ENCODE assay signal across 8 cellular contexts in genomic region chrX:30735839-30736238, GRCh38.
A peak's percentile ranks its signal among the peaks of the same experiment; 100 is the strongest.
DNase-seq lines count a peak whose midpoint lies in the region; ATAC-seq, FAIRE-seq and TF ChIP-seq lines count a peak whose summit lies in the region.

No MANE protein-coding gene starts in this region.

- TF ChIP-seq CTCF in esophagus muscularis mucosa (IDR thresholded peaks at IDR 0.05) (peak; percentile 31 to 45 (median 37)), neutrophil (IDR thresholded peaks at IDR 0.05) (peak; percentile 25)

- 18% methylated on average over 6 of the region's 6 CpGs for WGBS in esophagus muscularis mucosa

- FAIRE-seq in GM19239 (lab: Jason Lieb, UNC) = peak; percentile 89

- TF ChIP-seq EP300 in esophagus muscularis mucosa (IDR thresholded peaks at IDR 0.05) = no peak

- no peaks in the 10 kb centered on the region for H3K27me3 Mint-ChIP-seq in activated CD8-positive, alpha-beta memory T cell treated with anti-CD3 and anti-CD28 coated beads, Interleukin-2, amount 10 ng/mL, durations not matched to agents 7 days and 5 days

- intact Hi-C loops in esophagus muscularis mucosa (cut with DNase I) = no loop called here

- H3K27ac ChIP-seq in esophagus muscularis mucosa (replicated peaks in 1 of 4) (no peak overlapping the region), neutrophil (no peak overlapping the region)

- H3K4me1 ChIP-seq in NT2/D1 (ENCODE audit: insufficient read depth, insufficient read length) (no peaks in the 10 kb centered on the region), esophagus muscularis mucosa (no peaks in the 10 kb centered on the region), neutrophil (ENCODE audit: control insufficient read depth in 1 of 2, insufficient read depth in 1 of 2, low read depth in 1 of 2, low read length in 1 of 2) (no peaks in the 10 kb centered on the region)

- H3K36me3 Mint-ChIP-seq in activated CD8-positive, alpha-beta memory T cell treated with anti-CD3 and anti-CD28 coated beads, Interleukin-2, amount 10 ng/mL, durations not matched to agents 7 days and 5 days = peaks cover 4% of the 10 kb centered on the region

- TF ChIP-seq POLR2A in esophagus muscularis mucosa (IDR thresholded peaks at IDR 0.05; ENCODE audit: low read depth) = no peak

- H3K27ac Mint-ChIP-seq in activated CD8-positive, alpha-beta memory T cell treated with anti-CD3 and anti-CD28 coated beads, Interleukin-2, amount 10 ng/mL, durations not matched to agents 7 days and 5 days = no peak overlapping the region

- H3K4me3 Mint-ChIP-seq in activated CD8-positive, alpha-beta memory T cell treated with anti-CD3 and anti-CD28 coated beads, Interleukin-2, amount 10 ng/mL, durations not matched to agents 7 days and 5 days = no peak overlapping the region

- CTCF ChIA-PET in activated CD8-positive, alpha-beta memory T cell treated with anti-CD3 and anti-CD28 coated beads, Interleukin-2, amount 10 ng/mL, durations not matched to agents 7 days and 5 days (lab: Charles Lee) = interaction anchor here (0.6 to 2.3 kb wide), 15 partner anchors 9 to 922 kb away, joined by 3 to 8 read pairs (median 3); no protein-coding TSS in a partner anchor

- DNase-seq in CMK (ENCODE audit: low read depth) (peak; percentile 17), GM19239 (ENCODE audit: insufficient read length, low spot score) (no peak), NT2/D1 (ENCODE audit: low read depth, low spot score) (peak; percentile 58), esophagus muscularis mucosa (ENCODE audit: extremely low spot score) (no peak), ureter (ENCODE audit: low spot score) (peak; percentile 59)
- peak; percentile 80 for DNase-seq in activated CD8-positive, alpha-beta memory T cell treated with anti-CD3 and anti-CD28 coated beads, Interleukin-2, amount 10 ng/mL, durations not matched to agents 7 days and 5 days

- ATAC-seq in HG03378 (IDR thresholded peaks at IDR 0.05; ENCODE audit: unreplicated experiment) = peak; percentile 98
- ATAC-seq in activated CD8-positive, alpha-beta memory T cell treated with anti-CD3 and anti-CD28 coated beads, Interleukin-2, amount 10 ng/mL, durations not matched to agents 7 days and 5 days = peak; percentile 89

- H3K4me3 ChIP-seq in NT2/D1 (ENCODE audit: insufficient read length, low read depth) = no peak overlapping the region
- no peak overlapping the region for H3K4me3 ChIP-seq in esophagus muscularis mucosa
- H3K4me3 ChIP-seq in neutrophil (ENCODE audit: low read depth in 1 of 2, low read length in 1 of 2) = no peak overlapping the region

- H3K27me3 ChIP-seq in NT2/D1 (ENCODE audit: insufficient read depth, insufficient read length) (no peaks in the 10 kb centered on the region), esophagus muscularis mucosa (no peaks in the 10 kb centered on the region), neutrophil (no peaks in the 10 kb centered on the region)

- H3K36me3 ChIP-seq in NT2/D1 (ENCODE audit: insufficient read depth, insufficient read length, low read length) = no peaks in the 10 kb centered on the region
- no peaks in the 10 kb centered on the region for H3K36me3 ChIP-seq in esophagus muscularis mucosa
- peaks cover 2% of the 10 kb centered on the region for H3K36me3 ChIP-seq in neutrophil

- H3K9ac ChIP-seq in NT2/D1 (ENCODE audit: insufficient read length, low read depth) = no peak overlapping the region

- no peaks in the 10 kb centered on the region for H3K9me3 Mint-ChIP-seq in activated CD8-positive, alpha-beta memory T cell treated with anti-CD3 and anti-CD28 coated beads, Interleukin-2, amount 10 ng/mL, durations not matched to agents 7 days and 5 days (ENCODE audit: low read depth)

- peaks cover 2% of the 10 kb centered on the region for H3K4me1 Mint-ChIP-seq in activated CD8-positive, alpha-beta memory T cell treated with anti-CD3 and anti-CD28 coated beads, Interleukin-2, amount 10 ng/mL, durations not matched to agents 7 days and 5 days

- H3K9me3 ChIP-seq in NT2/D1 (ENCODE audit: insufficient read depth, low read length) = no peaks in the 10 kb centered on the region
- no peaks in the 10 kb centered on the region for H3K9me3 ChIP-seq in esophagus muscularis mucosa
- H3K9me3 ChIP-seq in neutrophil = no peaks in the 10 kb centered on the region

Comparison
In these comparisons a context has a peak if more than half of its experiments do, and no peak if none do; other contexts are left out.
1. DNase-seq: peak in CMK (single experiment), NT2/D1 (single experiment), activated CD8-positive, alpha-beta memory T cell treated with anti-CD3 and anti-CD28 coated beads, Interleukin-2, amount 10 ng/mL, durations not matched to agents 7 days and 5 days (single experiment) and ureter (single experiment); none in GM19239 (single experiment) and esophagus muscularis mucosa (single experiment).